In genomic region chr20:12262747-12263146, GRCh38 we compare ENCODE assay signal across 14 cellular contexts.
A peak's percentile ranks its signal among the peaks of the same experiment; 100 is the strongest.
DNase-seq lines count a peak whose midpoint lies in the region; ATAC-seq lines count a peak whose summit lies in the region.
"Had no signal": no experiment of that assay in that cellular context is flagged by ENCODE, and none has a peak within 500 bp of the region (broad histone marks: within the 10 kb centered on the region; RNA-seq: fewer than 3 reads in every experiment).

No MANE protein-coding gene starts in this region.

- DNase-seq in NCI-H526 treated with DMSO at 0.1 percent for 48 hours (lab: John Stamatoyannopoulos, UW) (peak; percentile 91), SHP77 treated with DMSO at 0.1 percent for 48 hours (lab: John Stamatoyannopoulos, UW) (peak; percentile 26), left kidney (ENCODE audit: low read depth, low spot score) (peak; percentile 11)
- no peak for DNase-seq in activated effector memory CD4-positive, alpha-beta T cell treated with anti-CD3 and anti-CD28 coated beads, Interleukin-2, amount 50 U/mL, for 16 hours
- DNase-seq in activated naive CD4-positive, alpha-beta T cell treated with anti-CD3 and anti-CD28 coated beads, Interleukin-2, amount 50 U/mL, for 16 hours: no peak
- DNase-seq: ACHN; BE2C; C1 segment of cervical spinal cord; Caco-2; CD4-positive, CD25-positive, alpha-beta regulatory T cell; GM23248; HCEC 1CT; IMR-90 had no signal

- no peak for ATAC-seq in GM19035 (IDR thresholded peaks at IDR 0.05; ENCODE audit: unreplicated experiment)

Comparison
In these comparisons a context has a peak if more than half of its experiments do, and no peak if none do; other contexts are left out.
1. DNase-seq: peak in NCI-H526 treated with DMSO at 0.1 percent for 48 hours (single experiment), SHP77 treated with DMSO at 0.1 percent for 48 hours (single experiment) and left kidney (single experiment); none in activated effector memory CD4-positive, alpha-beta T cell treated with anti-CD3 and anti-CD28 coated beads, Interleukin-2, amount 50 U/mL, for 16 hours (single experiment) and activated naive CD4-positive, alpha-beta T cell treated with anti-CD3 and anti-CD28 coated beads, Interleukin-2, amount 50 U/mL, for 16 hours (single experiment).